Comparison of ENCODE assay signal across 9 cellular contexts in the genomic region with DNA sequence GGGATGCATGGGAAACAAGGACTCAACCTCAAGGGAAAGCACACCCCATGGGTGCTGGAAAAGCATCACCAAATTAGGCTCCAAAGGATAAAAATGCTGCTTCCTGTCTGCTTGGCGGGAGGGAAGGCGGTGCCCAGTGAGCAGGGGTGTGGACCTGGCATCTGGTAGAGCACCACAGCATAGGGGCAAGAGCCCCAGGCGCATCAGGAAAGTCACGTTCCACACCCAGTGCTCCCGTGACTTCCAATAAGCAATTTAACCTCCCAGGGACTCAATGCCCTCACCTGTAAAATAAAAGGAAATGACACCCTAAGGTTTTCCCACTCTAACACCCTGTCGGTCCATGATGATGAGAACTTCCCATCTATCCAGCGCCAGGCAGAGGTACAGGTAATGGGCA.
"Had no signal": no experiment of that assay in that cellular context is flagged by ENCODE, and none has a peak within 500 bp of the region (broad histone marks: within the 10 kb centered on the region; RNA-seq: fewer than 3 reads in every experiment).

No MANE protein-coding gene starts in this region.

- H3K27ac Mint-ChIP-seq: GM23338, H9 had no signal

- H3K4me3 Mint-ChIP-seq: GM23338, H9 had no signal

- FAIRE-seq: H1, H54, HepG2, K562 had no signal

- H3K4me1 Mint-ChIP-seq: GM23338, H9 had no signal

- H3K4me2 ChIP-seq: GM23338 had no signal

- H3K27ac ChIP-seq: HL-60 had no signal

- H3K9me3 Mint-ChIP-seq: GM23338, H9 had no signal

- DNase-seq: H9, HCEC 1CT, KG1 had no signal

- H3K4me3 ChIP-seq: GM23338, K562 had no signal

- H2AFZ ChIP-seq: GM23338 had no signal

- ATAC-seq: GM23338, HepG2, K562 had no signal
